Comparison of ENCODE assay signal across 1 cellular context in genomic region chr1:89820423-89821321, GRCh38.
TF ChIP-seq lines count a peak whose summit lies in the region.

LRRC8D (plus strand) TSS chr1:89821032; CDS start chr1:89933069, 112,037 bp downstream.

TF ChIP-seq in HepG2, 621 proteins besides CTCF, POLR2A, EP300 and RAD21 (continued from another document and continues in another):
- no peak for TF ChIP-seq ATRX (CRISPR knock-in tag; IDR thresholded peaks at IDR 0.05; ENCODE audit: borderline replicate concordance)
- TF ChIP-seq TAF15 (IDR thresholded peaks at IDR 0.05; ENCODE audit: low read depth, low read length, poor library complexity, severe bottlenecking), result no peak
- TF ChIP-seq CBFB (CRISPR knock-in tag; IDR thresholded peaks at IDR 0.05), result 0 out of 2 replicates have a peak, but pooled peaks have one; percentile 41
- TF ChIP-seq PLRG1 (conservative IDR thresholded peaks at IDR 0.05), result no peak
- TF ChIP-seq ZNF710 (CRISPR knock-in tag; IDR thresholded peaks at IDR 0.05; ENCODE audit: borderline replicate concordance), result peak; percentile 48
- TF ChIP-seq ZBTB34 (CRISPR knock-in tag; IDR thresholded peaks at IDR 0.05), result no peak
- 0 out of 2 replicates have a peak, but pooled peaks have one; percentile 13 for TF ChIP-seq ZBTB38 (CRISPR knock-in tag; IDR thresholded peaks at IDR 0.05)
- TF ChIP-seq ARNT2 (CRISPR knock-in tag; IDR thresholded peaks at IDR 0.05; ENCODE audit: low read depth), result no peak; the same call in 1 of the 2 replicates
- TF ChIP-seq NFATC3 (CRISPR knock-in tag; IDR thresholded peaks at IDR 0.05), result peak; percentile 95
- TF ChIP-seq ZNF740 (CRISPR knock-in tag; IDR thresholded peaks at IDR 0.05), result no peak
- TF ChIP-seq SOX5 (CRISPR knock-in tag; IDR thresholded peaks at IDR 0.05; ENCODE audit: borderline replicate concordance), result peak; percentile 31; the same call in 1 of the 2 replicates
- TF ChIP-seq TBX2 (CRISPR knock-in tag; IDR thresholded peaks at IDR 0.05; ENCODE audit: borderline replicate concordance), result peak; percentile 60; the same call in 1 of the 2 replicates
- no peak for TF ChIP-seq AFF4 (CRISPR knock-in tag; IDR thresholded peaks at IDR 0.05)
- TF ChIP-seq SNRNP70 (IDR thresholded peaks at IDR 0.05; ENCODE audit: low read depth, low read length), result no peak
- TF ChIP-seq RBM39 (IDR thresholded peaks at IDR 0.05; ENCODE audit: low read depth, low read length, poor library complexity, severe bottlenecking), result peak; percentile 64
- TF ChIP-seq FUBP1 (CRISPR knock-in tag; IDR thresholded peaks at IDR 0.05; ENCODE audit: borderline replicate concordance), result 0 out of 2 replicates have a peak, but pooled peaks have one; percentile 36
- no peak for TF ChIP-seq PAX8 (CRISPR knock-in tag; IDR thresholded peaks at IDR 0.05; ENCODE audit: borderline replicate concordance)
- TF ChIP-seq CREM (IDR thresholded peaks at IDR 0.05), result no peak
- TF ChIP-seq CREM (CRISPR knock-in tag; IDR thresholded peaks at IDR 0.05), result no peak
- peak; percentile 61; the same call in 1 of the 2 replicates for TF ChIP-seq PATZ1 (CRISPR knock-in tag; IDR thresholded peaks at IDR 0.05)
- TF ChIP-seq SAP130 (CRISPR knock-in tag; IDR thresholded peaks at IDR 0.05; ENCODE audit: low read depth), result peak; percentile 79
- TF ChIP-seq YEATS4 (CRISPR knock-in tag; IDR thresholded peaks at IDR 0.05; ENCODE audit: borderline replicate concordance), result peak; percentile 66; the same call in 1 of the 2 replicates
- TF ChIP-seq ZHX2 (IDR thresholded peaks at IDR 0.05; ENCODE audit: low read depth), result peak; percentile 50; the same call in 1 of the 2 replicates
- TF ChIP-seq ZHX2 (CRISPR knock-in tag; IDR thresholded peaks at IDR 0.05; ENCODE audit: borderline replicate concordance), result no peak; the same call in 1 of the 2 replicates
- TF ChIP-seq ZNF274 (CRISPR knock-in tag; IDR thresholded peaks at IDR 0.05), result peak; percentile 79
- no peak for TF ChIP-seq JUNB (CRISPR knock-in tag; IDR thresholded peaks at IDR 0.05; ENCODE audit: borderline replicate concordance)
- 0 out of 2 replicates have a peak, but pooled peaks have one; percentile 33 for TF ChIP-seq ZNF546 (CRISPR knock-in tag; conservative IDR thresholded peaks at IDR 0.05)
- peak; percentile 61; the same call in 1 of the 2 replicates for TF ChIP-seq BATF2 (CRISPR knock-in tag; IDR thresholded peaks at IDR 0.05)
- TF ChIP-seq DBP (CRISPR knock-in tag; IDR thresholded peaks at IDR 0.05; ENCODE audit: not compliant biosample characterization), result no peak
- no peak for TF ChIP-seq NFIC (IDR thresholded peaks at IDR 0.05; ENCODE audit: low read length)
- no peak for TF ChIP-seq ZNF503 (CRISPR knock-in tag; IDR thresholded peaks at IDR 0.05)
- no peak; the same call in 1 of the 2 replicates for TF ChIP-seq SP5 (CRISPR knock-in tag; IDR thresholded peaks at IDR 0.05; ENCODE audit: borderline replicate concordance, low read depth)
- no peak for TF ChIP-seq ZNF17 (CRISPR knock-in tag; IDR thresholded peaks at IDR 0.05)
- TF ChIP-seq ELF3 (CRISPR knock-in tag; IDR thresholded peaks at IDR 0.05), result peak; percentile 51; the same call in 1 of the 2 replicates
